Comparison of ENCODE assay signal across 27 cellular contexts in genomic region chr22:19498154-19498865, GRCh38. TPM values are rescaled to one million over a fixed set of nuclear protein-coding genes. Genes with fewer than 3 reads are reported as not detected.
"Had no signal": no experiment of that assay in that cellular context is flagged by ENCODE, and none has a peak within 500 bp of the region (broad histone marks: within the 10 kb centered on the region; RNA-seq: fewer than 3 reads in every experiment).

No MANE protein-coding gene starts in this region.

- H2AFZ ChIP-seq: hepatocyte, parathyroid adenoma had no signal

- H3K79me2 ChIP-seq: hepatocyte, parathyroid adenoma had no signal

- H3K27me3 Mint-ChIP-seq: memory B cell, naive B cell had no signal

- H3K9me3 Mint-ChIP-seq: memory B cell, mesothelial cell of epicardium, naive B cell, nephron, neural crest cell had no signal

- H3K36me3 Mint-ChIP-seq: memory B cell, naive B cell had no signal

- H3K4me3 Mint-ChIP-seq: memory B cell, mesothelial cell of epicardium, naive B cell, nephron, neural crest cell had no signal

- H3K9ac ChIP-seq: parathyroid adenoma had no signal

- H3K4me1 Mint-ChIP-seq: memory B cell, naive B cell, neural crest cell had no signal

- ATAC-seq: sciatic nerve; stimulated activated naive CD8-positive, alpha-beta T cell treated with anti-CD3 and anti-CD28 coated beads, Interleukin-15, Interleukin-2, amounts not matched to agents 100 U/mL and 50 U/mL, for 24 hours had no signal

- H3K27ac Mint-ChIP-seq: memory B cell, mesothelial cell of epicardium, naive B cell had no signal

- DNase-seq: heart right ventricle; islet precursor cell; left ventricle myocardium inferior; naive B cell; nucleus accumbens; psoas muscle; stimulated activated CD4-positive, alpha-beta T cell treated with anti-CD3 and anti-CD28 coated beads, Interleukin-12 subunit alpha, Interleukin-12 subunit beta, amount 100 ng/mL, for 4 hours; stimulated activated CD4-positive, alpha-beta T cell treated with anti-CD3 and anti-CD28 coated beads, Interleukin-15, amount 100 ng/mL, for 24 hours; stimulated activated CD4-positive, alpha-beta T cell treated with anti-CD3 and anti-CD28 coated beads, Interleukin-2, amount 100 ng/mL, for 24 hours; stimulated activated CD4-positive, alpha-beta T cell treated with anti-CD3 and anti-CD28 coated beads, Interleukin-4, amount 100 ng/mL, for 1 hour; stimulated activated naive CD8-positive, alpha-beta T cell treated with anti-CD3 and anti-CD28 coated beads, Interleukin-15, Interleukin-2, amounts not matched to agents 100 U/mL and 50 U/mL, for 24 hours; stomach; testis; thyroid gland; transverse colon; upper lobe of left lung had no signal

- H3K27ac ChIP-seq: heart right ventricle, hepatocyte, left ventricle myocardium inferior, parathyroid adenoma, psoas muscle, right atrium auricular region, skin epidermis, stomach, testis, thyroid gland, transverse colon, upper lobe of left lung had no signal

- H3K4me2 ChIP-seq: hepatocyte had no signal

- H3K36me3 ChIP-seq: left ventricle myocardium inferior, right atrium auricular region, stomach, thyroid gland, transverse colon, upper lobe of left lung had no signal

- H3K9me3 ChIP-seq: heart right ventricle, left ventricle myocardium inferior, psoas muscle, right atrium auricular region, stomach, testis, thyroid gland, transverse colon, upper lobe of left lung had no signal

- H3K27me3 ChIP-seq: heart right ventricle, hepatocyte, right atrium auricular region, stomach, testis, thyroid gland, transverse colon, upper lobe of left lung had no signal

- H3K4me1 ChIP-seq: left ventricle myocardium inferior, parathyroid adenoma, psoas muscle, right atrium auricular region, stomach, testis, thyroid gland, transverse colon had no signal

- H3K4me3 ChIP-seq: heart right ventricle, hepatocyte, left ventricle myocardium inferior, lung, psoas muscle, right atrium auricular region, skin epidermis, stomach, testis, thyroid gland, transverse colon, upper lobe of left lung had no signal

RNA-seq across cellular contexts. Expression of gene CDC45, which starts 18.6 kb away (rescaled TPM):
- total RNA-seq: sciatic nerve had no signal

RNA-seq across cellular contexts. Expression of gene CLDN5, which starts 25.9 kb away (rescaled TPM):
- total RNA-seq: mesothelial cell of epicardium, osteocyte had no signal
